Comparison of ENCODE assay signal across 8 cellular contexts in genomic region chr10:119658274-119658673, GRCh38. TPM values are rescaled to one million over a fixed set of nuclear protein-coding genes. Genes with fewer than 3 reads are reported as not detected.
DNase-seq lines count a peak whose midpoint lies in the region; ATAC-seq lines count a peak whose summit lies in the region.

No MANE protein-coding gene starts in this region.

- H3K4me1 Mint-ChIP-seq in activated CD4-positive, alpha-beta memory T cell treated with anti-CD3 and anti-CD28 coated beads for 36 hours (ENCODE audit: low read depth), result peaks cover 74% of the 10 kb centered on the region
- peaks cover 62% of the 10 kb centered on the region for H3K4me1 Mint-ChIP-seq in activated CD4-positive, alpha-beta memory T cell treated with anti-CD3 and anti-CD28 coated beads, Interleukin-2, amount 10 ng/mL, durations not matched to agents 7 days and 5 days

- H3K27ac Mint-ChIP-seq in activated CD4-positive, alpha-beta memory T cell treated with anti-CD3 and anti-CD28 coated beads for 36 hours, result no peak overlapping the region
- no peak overlapping the region for H3K27ac Mint-ChIP-seq in activated CD4-positive, alpha-beta memory T cell treated with anti-CD3 and anti-CD28 coated beads, Interleukin-2, amount 10 ng/mL, durations not matched to agents 7 days and 5 days

- no peak overlapping the region for H3K4me3 Mint-ChIP-seq in activated CD4-positive, alpha-beta memory T cell treated with anti-CD3 and anti-CD28 coated beads for 36 hours
- H3K4me3 Mint-ChIP-seq in activated CD4-positive, alpha-beta memory T cell treated with anti-CD3 and anti-CD28 coated beads, Interleukin-2, amount 10 ng/mL, durations not matched to agents 7 days and 5 days, result no peak overlapping the region

- ATAC-seq in Right ventricle myocardium inferior, result peak; percentile 92
- no peak for ATAC-seq in HG03175 (IDR thresholded peaks at IDR 0.05; ENCODE audit: unreplicated experiment)
- no peak for ATAC-seq in GM21528 (IDR thresholded peaks at IDR 0.05; ENCODE audit: low FRiP score, unreplicated experiment)
- no peak for ATAC-seq in GM19395 (IDR thresholded peaks at IDR 0.05; ENCODE audit: unreplicated experiment)

- POLR2A ChIA-PET in activated CD4-positive, alpha-beta memory T cell treated with anti-CD3 and anti-CD28 coated beads for 36 hours (lab: Charles Lee), result no interaction called here
- POLR2A ChIA-PET in activated CD4-positive, alpha-beta memory T cell treated with anti-CD3 and anti-CD28 coated beads, Interleukin-2, amount 10 ng/mL, durations not matched to agents 7 days and 5 days (lab: Charles Lee), result no interaction called here

- intact Hi-C loops in activated CD4-positive, alpha-beta memory T cell treated with anti-CD3 and anti-CD28 coated beads for 36 hours (cut with micrococcal nuclease), result loop anchor here (10.0 kb wide), 1 partner anchor 903 kb away; the partner anchor contains the start of gene CACUL1
- intact Hi-C loops in Right ventricle myocardium inferior (cut with DNase I), result no loop called here
- intact Hi-C loops in posterior vena cava (cut with DNase I), result no loop called here

- peak; percentile 31 for DNase-seq in activated CD4-positive, alpha-beta memory T cell treated with anti-CD3 and anti-CD28 coated beads for 36 hours
- no peak for DNase-seq in activated CD4-positive, alpha-beta memory T cell treated with anti-CD3 and anti-CD28 coated beads, Interleukin-2, amount 10 ng/mL, durations not matched to agents 7 days and 5 days
- DNase-seq in UCSD-AML1 (lab: John Stamatoyannopoulos, UW; ENCODE audit: unreplicated experiment) (peak; percentile 24), Right ventricle myocardium inferior (ENCODE audit: missing footprints) (peak; percentile 91), posterior vena cava (ENCODE audit: low spot score) (peak; percentile 95)

- H3K27me3 Mint-ChIP-seq in activated CD4-positive, alpha-beta memory T cell treated with anti-CD3 and anti-CD28 coated beads for 36 hours, result no peaks in the 10 kb centered on the region
- no peaks in the 10 kb centered on the region for H3K27me3 Mint-ChIP-seq in activated CD4-positive, alpha-beta memory T cell treated with anti-CD3 and anti-CD28 coated beads, Interleukin-2, amount 10 ng/mL, durations not matched to agents 7 days and 5 days

- H3K36me3 Mint-ChIP-seq in activated CD4-positive, alpha-beta memory T cell treated with anti-CD3 and anti-CD28 coated beads for 36 hours, result peaks cover 19% of the 10 kb centered on the region
- peaks cover 30% of the 10 kb centered on the region for H3K36me3 Mint-ChIP-seq in activated CD4-positive, alpha-beta memory T cell treated with anti-CD3 and anti-CD28 coated beads, Interleukin-2, amount 10 ng/mL, durations not matched to agents 7 days and 5 days (ENCODE audit: low read depth)

- CTCF ChIA-PET in activated CD4-positive, alpha-beta memory T cell treated with anti-CD3 and anti-CD28 coated beads for 36 hours (lab: Charles Lee), result interaction anchor here (1.0 kb wide), 1 partner anchor 50 kb away, joined by 3 read pairs; no protein-coding TSS in a partner anchor
- CTCF ChIA-PET in activated CD4-positive, alpha-beta memory T cell treated with anti-CD3 and anti-CD28 coated beads, Interleukin-2, amount 10 ng/mL, durations not matched to agents 7 days and 5 days (lab: Charles Lee), result no interaction called here

- no peaks in the 10 kb centered on the region for H3K9me3 Mint-ChIP-seq in activated CD4-positive, alpha-beta memory T cell treated with anti-CD3 and anti-CD28 coated beads for 36 hours
- H3K9me3 Mint-ChIP-seq in activated CD4-positive, alpha-beta memory T cell treated with anti-CD3 and anti-CD28 coated beads, Interleukin-2, amount 10 ng/mL, durations not matched to agents 7 days and 5 days, result no peaks in the 10 kb centered on the region

RNA-seq across cellular contexts. Expression of gene BAG3, which starts 7.1 kb away (rescaled TPM):
- total RNA-seq in activated CD4-positive, alpha-beta memory T cell treated with anti-CD3 and anti-CD28 coated beads for 36 hours, result 10 to 100 TPM; 26.8 to 28.1 TPM
- total RNA-seq in activated CD4-positive, alpha-beta memory T cell treated with anti-CD3 and anti-CD28 coated beads, Interleukin-2, amount 10 ng/mL, durations not matched to agents 7 days and 5 days, result 10 to 100 TPM; 26.3 to 27.2 TPM
- total RNA-seq in Right ventricle myocardium inferior (152 TPM), posterior vena cava (10 to 100 TPM; 52.6 to 65.2 TPM)
